Comparison of ENCODE assay signal across 24 cellular contexts in genomic region chr10:42479057-42479456, GRCh38.
"Had no signal": no experiment of that assay in that cellular context is flagged by ENCODE, and none has a peak within 500 bp of the region (broad histone marks: within the 10 kb centered on the region; RNA-seq: fewer than 3 reads in every experiment).

No MANE protein-coding gene starts in this region.

- H3K27ac Mint-ChIP-seq: mesothelial cell of epicardium, naive B cell had no signal

- H3K9me3 ChIP-seq: esophagus muscularis mucosa, gastroesophageal sphincter, heart right ventricle, left lung, lower lobe of right lung had no signal

- H3K36me3 ChIP-seq: esophagus muscularis mucosa, gastroesophageal sphincter, heart right ventricle, left lung, lower lobe of right lung had no signal

- H3K36me3 Mint-ChIP-seq: naive B cell had no signal

- DNase-seq: dermis blood vessel endothelial cell; dorsolateral prefrontal cortex; effector CD4-positive, alpha-beta T cell; effector memory CD4-positive, alpha-beta T cell; foreskin keratinocyte; head of caudate nucleus; heart right ventricle; hippocampal formation; left cardiac atrium; left lung; left ventricle myocardium superior; lower lobe of right lung; mesenchymal stem cell; mucosa of descending colon; naive B cell had no signal

- H3K27ac ChIP-seq: coronary artery, dorsolateral prefrontal cortex, esophagus muscularis mucosa, foreskin keratinocyte, gastroesophageal sphincter, heart right ventricle, left lung, lower lobe of right lung had no signal

- H3K4me1 ChIP-seq: foreskin keratinocyte, gastroesophageal sphincter, left lung had no signal

- ATAC-seq: foreskin keratinocyte, gastroesophageal sphincter, heart right ventricle, left cardiac atrium, left lung, left ventricle myocardium superior, lower lobe of right lung, mucosa of descending colon had no signal

- H3K4me1 Mint-ChIP-seq: mesothelial cell of epicardium had no signal

- H3K27me3 ChIP-seq: foreskin keratinocyte had no signal

- H3K4me3 Mint-ChIP-seq: mesothelial cell of epicardium had no signal

- FAIRE-seq: colon, endothelial cell of umbilical vein, frontal cortex, islet of Langerhans, keratinocyte had no signal

- H3K4me3 ChIP-seq: coronary artery, dorsolateral prefrontal cortex, esophagus muscularis mucosa, gastroesophageal sphincter, heart right ventricle, left lung, lower lobe of right lung, mucosa of descending colon had no signal
